In the genomic region with DNA sequence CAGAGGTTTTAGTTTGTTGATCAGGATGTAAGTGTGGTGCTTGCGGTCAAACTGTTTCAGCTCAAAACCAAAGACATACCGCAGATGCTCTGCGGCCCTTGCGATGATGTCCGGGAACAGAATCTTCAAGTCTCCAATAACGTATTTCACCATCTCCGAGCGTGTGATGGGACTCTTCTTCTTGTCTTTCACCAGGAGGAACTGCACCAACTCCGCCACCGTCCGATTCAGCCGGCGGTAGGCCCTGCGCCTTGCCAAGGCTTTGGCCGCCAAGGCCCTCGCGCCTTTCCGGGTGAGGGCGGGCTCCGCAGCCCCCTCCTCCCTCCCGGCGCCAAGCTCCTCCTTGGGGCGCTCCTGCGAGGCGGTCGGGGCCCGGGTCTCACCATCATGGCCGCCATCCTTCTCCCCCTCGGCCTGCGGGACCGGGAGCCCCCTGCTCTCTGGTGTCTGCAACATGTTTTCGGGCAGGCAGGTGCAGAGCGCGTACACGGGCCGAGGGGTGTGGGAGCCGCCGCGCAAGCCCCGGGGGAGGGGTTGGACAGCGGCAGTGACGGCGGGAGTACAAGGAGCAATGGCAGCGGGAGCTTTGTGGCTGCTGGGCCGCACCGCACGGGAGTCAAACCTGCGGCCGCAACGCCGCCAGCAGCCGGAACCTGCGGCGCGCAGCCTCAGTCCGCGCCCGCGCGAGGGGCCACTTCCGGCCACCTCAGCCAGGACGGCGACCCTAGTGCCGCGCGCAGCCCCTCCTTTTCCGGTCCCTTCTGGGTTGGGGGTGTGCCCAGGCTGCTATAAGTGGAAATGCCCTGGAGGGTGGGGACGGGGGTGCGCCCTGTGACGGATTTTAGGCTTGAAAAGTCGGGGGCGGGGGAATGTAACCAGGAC, we compare ENCODE assay signal across 8 cellular contexts. TPM values are rescaled to one million over a fixed set of nuclear protein-coding genes. Genes with fewer than 3 reads are reported as not detected.
DNase-seq lines count a peak whose midpoint lies in the region; ATAC-seq and TF ChIP-seq lines count a peak whose summit lies in the region.

A gene with protein sequence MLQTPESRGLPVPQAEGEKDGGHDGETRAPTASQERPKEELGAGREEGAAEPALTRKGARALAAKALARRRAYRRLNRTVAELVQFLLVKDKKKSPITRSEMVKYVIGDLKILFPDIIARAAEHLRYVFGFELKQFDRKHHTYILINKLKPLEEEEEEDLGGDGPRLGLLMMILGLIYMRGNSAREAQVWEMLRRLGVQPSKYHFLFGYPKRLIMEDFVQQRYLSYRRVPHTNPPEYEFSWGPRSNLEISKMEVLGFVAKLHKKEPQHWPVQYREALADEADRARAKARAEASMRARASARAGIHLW (minus strand): TSS at position 699 of the 882 bp plus-strand sequence. CDS start 243 bp downstream, at position 456.

- DNase-seq in DMS 273 treated with DMSO at 0.1 percent for 48 hours (lab: John Stamatoyannopoulos, UW) (peak; percentile 79), OCI-M2 (lab: John Stamatoyannopoulos, UW; ENCODE audit: unreplicated experiment) (peak; percentile 40), erythroblast (lab: John Stamatoyannopoulos, UW) (peak; percentile 72 to 83), mucosa of gallbladder (ENCODE audit: low spot score) (peak; percentile 72)
- peak; percentile 70 for DNase-seq in Jurkat, Clone E6-1 (ENCODE audit: low read depth, low spot score)
- DNase-seq in activated T-cell treated with anti-CD3 and anti-CD28 coated beads, Interleukin-2, amount 50 U/mL, for 1 hour, result peak; percentile 68
- peak; percentile 83 for DNase-seq in stimulated activated CD8-positive, alpha-beta memory T cell treated with anti-CD3 and anti-CD28 coated beads, Interleukin-4, amount 100 ng/mL, for 48 hours

- peak; percentile 52 for TF ChIP-seq POLR2A in erythroblast (IDR thresholded peaks at IDR 0.05; ENCODE audit: low read length)

- H3K4me3 ChIP-seq in Jurkat, Clone E6-1 (ENCODE audit: low read length), result peak within 1 kb of the TSS; percentile 85

- ATAC-seq in GM21619 (IDR thresholded peaks at IDR 0.05; ENCODE audit: unreplicated experiment), result peak; percentile 80

RNA-seq across cellular contexts. Expression of the gene that starts here (rescaled TPM):
- polyA plus RNA-seq in Jurkat, Clone E6-1 (2012; ENCODE audit: insufficient read depth, insufficient read length), result 15.5 TPM
- 43.3 TPM for total RNA-seq in mucosa of gallbladder

Comparison
In these comparisons a context has a peak if more than half of its experiments do, and no peak if none do; other contexts are left out.
1. Peak in every context shown above with its lines: DNase-seq, ATAC-seq and H3K4me3 ChIP-seq.